25 cellular contexts compared by ENCODE assay signal in the genomic region with DNA sequence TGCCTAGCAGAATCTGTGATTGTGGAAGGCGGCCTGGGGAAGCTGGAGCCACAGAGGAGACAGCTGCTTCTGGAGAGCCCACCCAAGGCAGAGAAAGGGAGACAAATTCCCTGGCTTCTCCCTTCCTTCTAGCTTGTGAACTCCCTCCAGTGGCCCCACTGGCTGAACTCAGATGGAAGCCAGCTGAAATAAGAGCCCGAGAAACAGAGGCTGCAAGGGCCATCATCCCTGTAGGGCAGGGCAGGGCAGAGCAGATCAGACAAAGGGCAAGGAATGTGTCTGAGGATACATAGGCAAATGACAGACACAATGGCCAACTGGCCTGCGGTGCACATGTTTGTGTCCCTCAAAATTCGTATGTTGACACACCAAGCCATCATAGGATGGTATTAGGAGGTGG. TPM values are rescaled to one million over a fixed set of nuclear protein-coding genes. Genes with fewer than 3 reads are reported as not detected.
"Had no signal": no experiment of that assay in that cellular context is flagged by ENCODE, and none has a peak within 500 bp of the region (broad histone marks: within the 10 kb centered on the region; RNA-seq: fewer than 3 reads in every experiment).

No MANE protein-coding gene starts in this region.

- DNase-seq: activated CD4-positive, alpha-beta T cell treated with anti-CD3 and anti-CD28 coated beads for 4 hours; activated CD4-positive, alpha-beta T cell treated with anti-CD3 and anti-CD28 coated beads, Interleukin-2, amount 50 U/mL, for 4 hours; activated CD8-positive, alpha-beta memory T cell treated with anti-CD3 and anti-CD28 coated beads, Interleukin-2, amount 50 U/mL, for 4 hours; activated gamma-delta T cell; activated naive CD8-positive, alpha-beta T cell treated with anti-CD3 and anti-CD28 coated beads, Interleukin-2, amount 50 U/mL, for 24 hours; activated T-cell treated with anti-CD3 and anti-CD28 coated beads, Interleukin-2, amount 50 U/mL, for 24 hours; cerebellar nuclear complex; cortex of kidney; endodermal cell; foreskin keratinocyte; hypothalamus; left ventricle myocardium inferior; mucosa of descending colon; occipital lobe; spleen; stimulated activated naive CD4-positive, alpha-beta T cell; transverse colon had no signal

- ATAC-seq: activated naive CD8-positive, alpha-beta T cell treated with anti-CD3 and anti-CD28 coated beads, Interleukin-2, amount 50 U/mL, for 24 hours; foreskin keratinocyte; heart left ventricle; mucosa of descending colon had no signal

- H3K4me3 ChIP-seq: esophagus muscularis mucosa, heart left ventricle, left ventricle myocardium inferior, mucosa of descending colon, right atrium auricular region, SK-N-MC, spleen, transverse colon had no signal

- H3K36me3 Mint-ChIP-seq: activated naive CD4-positive, alpha-beta T cell treated with anti-CD3 and anti-CD28 coated beads, Interleukin-2, amount 50 U/mL, for 24 hours had no signal

- H3K27ac ChIP-seq: esophagus muscularis mucosa, foreskin keratinocyte, heart left ventricle, left ventricle myocardium inferior, right atrium auricular region, SK-N-MC, spleen, transverse colon had no signal

- H3K4me3 Mint-ChIP-seq: activated naive CD4-positive, alpha-beta T cell treated with anti-CD3 and anti-CD28 coated beads, Interleukin-2, amount 50 U/mL, for 24 hours; activated naive CD8-positive, alpha-beta T cell treated with anti-CD3 and anti-CD28 coated beads, Interleukin-2, amount 50 U/mL, for 24 hours; activated T-cell treated with anti-CD3 and anti-CD28 coated beads, Interleukin-2, amount 50 U/mL, for 24 hours; endodermal cell had no signal

- H3K4me1 ChIP-seq: esophagus muscularis mucosa, foreskin keratinocyte, heart left ventricle, left ventricle myocardium inferior, right atrium auricular region, spleen, transverse colon had no signal

- H3K36me3 ChIP-seq: esophagus muscularis mucosa, heart left ventricle, left ventricle myocardium inferior, right atrium auricular region, spleen, transverse colon had no signal

- H3K4me1 Mint-ChIP-seq: activated naive CD4-positive, alpha-beta T cell treated with anti-CD3 and anti-CD28 coated beads, Interleukin-2, amount 50 U/mL, for 24 hours; activated naive CD8-positive, alpha-beta T cell treated with anti-CD3 and anti-CD28 coated beads, Interleukin-2, amount 50 U/mL, for 24 hours; endodermal cell had no signal

- H3K9me3 Mint-ChIP-seq: activated naive CD4-positive, alpha-beta T cell treated with anti-CD3 and anti-CD28 coated beads, Interleukin-2, amount 50 U/mL, for 24 hours; activated naive CD8-positive, alpha-beta T cell treated with anti-CD3 and anti-CD28 coated beads, Interleukin-2, amount 50 U/mL, for 24 hours; activated T-cell treated with anti-CD3 and anti-CD28 coated beads, Interleukin-2, amount 50 U/mL, for 24 hours; endodermal cell had no signal

- H3K27ac Mint-ChIP-seq: activated naive CD4-positive, alpha-beta T cell treated with anti-CD3 and anti-CD28 coated beads, Interleukin-2, amount 50 U/mL, for 24 hours; activated naive CD8-positive, alpha-beta T cell treated with anti-CD3 and anti-CD28 coated beads, Interleukin-2, amount 50 U/mL, for 24 hours; activated T-cell treated with anti-CD3 and anti-CD28 coated beads, Interleukin-2, amount 50 U/mL, for 24 hours; endodermal cell had no signal

- H3K9me3 ChIP-seq: esophagus muscularis mucosa, heart left ventricle, mucosa of descending colon, right atrium auricular region, spleen, transverse colon had no signal

RNA-seq across cellular contexts. Expression of a gene that starts 25.3 kb away (rescaled TPM):
- total RNA-seq: activated CD8-positive, alpha-beta memory T cell treated with anti-CD3 and anti-CD28 coated beads for 36 hours; myocyte; T-helper 1 cell treated with Interleukin-12 subunit alpha and Interleukin-12 subunit beta and Interleukin-4 antibody, amounts not matched to agents 30 ng/mL and 1 ng/mL, for 36 hours had no signal
